In genomic region chr12:55705802-55706402, GRCh38 we compare ENCODE assay signal across 10 cellular contexts. TPM values are rescaled to one million over a fixed set of nuclear protein-coding genes. Genes with fewer than 3 reads are reported as not detected.
A peak's percentile ranks its signal among the peaks of the same experiment; 100 is the strongest.
DNase-seq lines count a peak whose midpoint lies in the region; ATAC-seq, FAIRE-seq and TF ChIP-seq lines count a peak whose summit lies in the region.
"Had no signal": no experiment of that assay in that cellular context is flagged by ENCODE, and none has a peak within 500 bp of the region (broad histone marks: within the 10 kb centered on the region; RNA-seq: fewer than 3 reads in every experiment).

No MANE protein-coding gene starts in this region.

- no peak overlapping the region for H2BK12ac ChIP-seq in trophoblast cell (ENCODE audit: low read length)

- intact Hi-C loops in esophagus squamous epithelium (cut with DNase I) = no loop called here
- intact Hi-C loops in ovary (cut with DNase I) = no loop called here

- TF ChIP-seq CTCF in DND-41 (IDR thresholded peaks at IDR 0.05; ENCODE audit: borderline replicate concordance, extremely low read depth, low read length, poor library complexity, severe bottlenecking) = peak; percentile 48
- TF ChIP-seq CTCF in esophagus squamous epithelium (IDR thresholded peaks at IDR 0.05) = peak in 5 of 6 experiments; percentile 10 to 34 (median 25)
- no peak for TF ChIP-seq CTCF in ovary (IDR thresholded peaks at IDR 0.05)

- H2BK120ac ChIP-seq in trophoblast cell (ENCODE audit: insufficient read depth, low read length, poor library complexity) = no peak overlapping the region

- H3K4me1 ChIP-seq in DND-41 (ENCODE audit: insufficient read depth, low read length) (peaks cover 9% of the 10 kb centered on the region), esophagus squamous epithelium (peaks cover 12 to 50% (median 13%) of the 10 kb centered on the region in 3 donors), ovary (ENCODE audit: insufficient read depth) (peaks cover 5% of the 10 kb centered on the region), trophoblast cell (ENCODE audit: control insufficient read depth in 1 of 2, insufficient read depth in 2 of 2, low read length in 2 of 2) (peaks cover 2 to 8% of the 10 kb centered on the region in 2 experiments)
- H3K4me1 ChIP-seq: SJSA1 had no signal

- H3K9ac ChIP-seq in DND-41 (ENCODE audit: low read depth, low read length) = no peak overlapping the region
- H3K9ac ChIP-seq in trophoblast cell (ENCODE audit: low read length) = no peak overlapping the region

- TF ChIP-seq EP300 in ovary (IDR thresholded peaks at IDR 0.05) = no peak

- no peak overlapping the region for H3K4ac ChIP-seq in trophoblast cell (ENCODE audit: low read depth, low read length)

- no peak overlapping the region for H4K8ac ChIP-seq in trophoblast cell (ENCODE audit: low read depth, low read length)

- H3K79me1 ChIP-seq in trophoblast cell (ENCODE audit: low read length) = no peaks in the 10 kb centered on the region

- peaks cover 40% of the 10 kb centered on the region for H3K27me3 ChIP-seq in DND-41 (ENCODE audit: insufficient read depth, low read length, poor library complexity)
- no peaks in the 10 kb centered on the region for H3K27me3 ChIP-seq in MG63
- peaks cover 0 to 38% (median 1%) of the 10 kb centered on the region in 4 donors for H3K27me3 ChIP-seq in esophagus squamous epithelium
- H3K27me3 ChIP-seq in ovary = no peaks in the 10 kb centered on the region
- H3K27me3 ChIP-seq in trophoblast cell (ENCODE audit: insufficient read depth, low read length) = peaks cover 19% of the 10 kb centered on the region

- H3K79me2 ChIP-seq in DND-41 (ENCODE audit: insufficient read depth, low read length) (no peaks in the 10 kb centered on the region), trophoblast cell (ENCODE audit: control insufficient read depth, insufficient read depth, low read length, poor library complexity) (no peaks in the 10 kb centered on the region)

- TF ChIP-seq POLR2A in esophagus squamous epithelium (IDR thresholded peaks at IDR 0.05) (no peak), ovary (IDR thresholded peaks at IDR 0.05) (no peak), GM12891 (IDR thresholded peaks at IDR 0.05; ENCODE audit: low read depth, low read length) (no peak)

- no peak overlapping the region for H3K18ac ChIP-seq in trophoblast cell (ENCODE audit: low read length)

- H4K20me1 ChIP-seq in DND-41 (ENCODE audit: insufficient read depth, low read length) = no peaks in the 10 kb centered on the region

- no peak overlapping the region for H4K12ac ChIP-seq in trophoblast cell (ENCODE audit: low read depth, low read length)

- ATAC-seq in DND-41 (ENCODE audit: insufficient read depth, low read depth) (peak; percentile 58; the same call in 2 of the 3 replicates), GM19455 (IDR thresholded peaks at IDR 0.05; ENCODE audit: unreplicated experiment) (no peak)

- WGBS in esophagus squamous epithelium, 2 donors = 46 to 47% methylated on average over 3 to 5 of the region's 5 CpGs
- 49 to 55% (median 53%) methylated on average over 5 of the region's 5 CpGs for WGBS in ovary, 3 donors
- WGBS in trophoblast cell (ENCODE audit: extremely low coverage, insufficient coverage, insufficient read length) = no CpG with 5 or more reads among the region's 5 CpGs

- H3K9me3 ChIP-seq in DND-41 (ENCODE audit: insufficient read depth, low read length, severe bottlenecking) (no peaks in the 10 kb centered on the region), MG63 (no peaks in the 10 kb centered on the region), esophagus squamous epithelium (no peaks in the 10 kb centered on the region), ovary (no peaks in the 10 kb centered on the region), trophoblast cell (ENCODE audit: insufficient read depth, low read depth, low read length) (peaks cover 3% of the 10 kb centered on the region)
- H3K9me3 ChIP-seq: SJSA1 had no signal

- H3K27ac ChIP-seq in DND-41 (ENCODE audit: low read length) (no peak overlapping the region), esophagus squamous epithelium (peak overlapping the region; percentile 50 to 88 (median 84)), ovary (no peak overlapping the region), trophoblast cell (ENCODE audit: low read depth, low read length) (no peak overlapping the region)
- H3K27ac ChIP-seq: SJSA1 had no signal

- no peak overlapping the region for H3K4me2 ChIP-seq in DND-41 (ENCODE audit: insufficient read depth, low read length)
- H3K4me2 ChIP-seq in trophoblast cell (ENCODE audit: low read length) = no peak overlapping the region

- no peak overlapping the region for H2AK5ac ChIP-seq in trophoblast cell (ENCODE audit: low read length)

- no peak overlapping the region for H4K91ac ChIP-seq in trophoblast cell (ENCODE audit: low read depth, low read length)

- H2AFZ ChIP-seq in DND-41 (ENCODE audit: low read depth, low read length) = no peak overlapping the region
- no peak overlapping the region for H2AFZ ChIP-seq in trophoblast cell (ENCODE audit: insufficient read depth, low read length, poor library complexity)

- no peak for DNase-seq in DND-41
- no peak for DNase-seq in MG63
- DNase-seq in esophagus squamous epithelium (lab: John Stamatoyannopoulos, UW) = no peak
- no peak for DNase-seq in ovary
- no peak for DNase-seq in NCI-H2196 (lab: John Stamatoyannopoulos, UW; ENCODE audit: unreplicated experiment)
- no peak for DNase-seq in GM12891 (ENCODE audit: insufficient read length, low spot score)
- DNase-seq in trophoblast cell = no peak
- DNase-seq: HCEC 1CT had no signal

- no peak overlapping the region for H3K14ac ChIP-seq in trophoblast cell (ENCODE audit: low read length)

- no peak overlapping the region for H2BK5ac ChIP-seq in trophoblast cell (ENCODE audit: low read depth, low read length, poor library complexity)

- no peak overlapping the region for H3K23ac ChIP-seq in trophoblast cell (ENCODE audit: low read length)

- H3K36me3 ChIP-seq in DND-41 (ENCODE audit: insufficient read depth, low read length) (no peaks in the 10 kb centered on the region), MG63 (no peaks in the 10 kb centered on the region), esophagus squamous epithelium (no peaks in the 10 kb centered on the region), ovary (no peaks in the 10 kb centered on the region), trophoblast cell (ENCODE audit: control insufficient read depth in 1 of 2, insufficient read depth in 2 of 2, low read length in 2 of 2) (no peaks in the 10 kb centered on the region)
- H3K36me3 ChIP-seq: SJSA1 had no signal

- no peak overlapping the region for H3K4me3 ChIP-seq in DND-41 (ENCODE audit: low read depth in 1 of 2, low read length in 2 of 2)
- H3K4me3 ChIP-seq in MG63 = peak overlapping the region; percentile 3; the same call in 1 of the 2 replicates
- peak overlapping the region; percentile 5 to 65 (median 58) for H3K4me3 ChIP-seq in esophagus squamous epithelium
- H3K4me3 ChIP-seq in ovary = peak overlapping the region; percentile 13
- no peak overlapping the region for H3K4me3 ChIP-seq in trophoblast cell (ENCODE audit: low read depth, low read length)
- H3K4me3 ChIP-seq: SJSA1 had no signal

- FAIRE-seq in GM12891 (lab: Jason Lieb, UNC) = no peak

TF ChIP-seq in GM12891, 5 proteins besides CTCF, POLR2A, EP300 and RAD21:
- TF ChIP-seq TAF1 (IDR thresholded peaks at IDR 0.05; ENCODE audit: low read depth, low read length) = no peak
- no peak for TF ChIP-seq POU2F2 (IDR thresholded peaks at IDR 0.05; ENCODE audit: low read depth, low read length)
- no peak for TF ChIP-seq PAX5 (IDR thresholded peaks at IDR 0.05; ENCODE audit: insufficient read depth, low read length, severe bottlenecking)
- no peak for TF ChIP-seq SPI1 (IDR thresholded peaks at IDR 0.05; ENCODE audit: low read depth, low read length)
- TF ChIP-seq POLR2AphosphoS5 (IDR thresholded peaks at IDR 0.05; ENCODE audit: low read depth, low read length) = no peak

RNA-seq across cellular contexts. Expression of gene ITGA7, which starts 1.8 kb away (rescaled TPM):
- 18.8 and 27.4 TPM in 2 replicates for total RNA-seq in MG63 (2014; rRNA removed; shearing (Covaris generic); ENCODE audit: low replicate concordance)
- total RNA-seq in esophagus squamous epithelium (10 to 100 TPM in 2 of 4 donors, 1 to 10 TPM in 2; 1.1 to 26.3 (median 10.5) TPM), ovary (10 to 100 TPM in 5 of 7 donors, 1 to 10 TPM in 2; 4.9 to 69.6 (median 25.9) TPM)
- 10 to 100 TPM; 19.5 to 38.3 TPM for polyA plus RNA-seq in ovary
- polyA plus RNA-seq in GM12891 (2012; ENCODE audit: low read depth, missing spikeins) = 4.3 TPM
- polyA plus RNA-seq in trophoblast cell (2013) = 0.92 and 1.1 TPM in 2 replicates

RNA-seq across cellular contexts. Expression of gene BLOC1S1, which starts 9.9 kb away (rescaled TPM):
- 75.7 and 97.6 TPM in 2 replicates for total RNA-seq in MG63 (2014; rRNA removed; shearing (Covaris generic); ENCODE audit: low replicate concordance)
- total RNA-seq in esophagus squamous epithelium (100 to 1,000 TPM; 117 to 211 (median 178) TPM), ovary (100 to 1,000 TPM in 4 of 7 donors, 10 to 100 TPM in 3; 96.0 to 143 (median 120) TPM)
- 100 to 1,000 TPM; 101 to 214 TPM for polyA plus RNA-seq in ovary
- 172 TPM for polyA plus RNA-seq in GM12891 (2012; ENCODE audit: low read depth, missing spikeins)
- polyA plus RNA-seq in trophoblast cell (2013) = 47.3 and 48.7 TPM in 2 replicates

RNA-seq across cellular contexts. Expression of gene RDH5, which starts 14.3 kb away (rescaled TPM):
- 3.1 and 5.0 TPM in 2 replicates for total RNA-seq in MG63 (2014; rRNA removed; shearing (Covaris generic); ENCODE audit: low replicate concordance)
- total RNA-seq in esophagus squamous epithelium = 10 to 100 TPM in 1 of 4 donors, 1 to 10 TPM in 3; 1.3 to 13.5 (median 4.1) TPM
- total RNA-seq in ovary = 1 to 10 TPM; 3.7 to 8.9 (median 7.2) TPM
- 1 to 10 TPM; 5.1 to 5.9 TPM for polyA plus RNA-seq in ovary
- polyA plus RNA-seq in GM12891 (2012; ENCODE audit: low read depth, missing spikeins) = 7.2 TPM
- 0.81 and 1.4 TPM in 2 replicates for polyA plus RNA-seq in trophoblast cell (2013)

RNA-seq across cellular contexts. Expression of gene CD63, which starts 22.9 kb away (rescaled TPM):
- 1,474 and 1,678 TPM in 2 replicates for total RNA-seq in MG63 (2014; rRNA removed; shearing (Covaris generic); ENCODE audit: low replicate concordance)
- total RNA-seq in esophagus squamous epithelium (100 to 1,000 TPM; 144 to 349 (median 264) TPM), ovary (100 to 1,000 TPM; 406 to 954 (median 762) TPM)
- 1,000 to 10,000 TPM in 1 of 2 donors, 100 to 1,000 TPM in 1; 676 to 1,943 TPM for polyA plus RNA-seq in ovary
- 172 TPM for polyA plus RNA-seq in GM12891 (2012; ENCODE audit: low read depth, missing spikeins)
- 2,489 and 2,535 TPM in 2 replicates for polyA plus RNA-seq in trophoblast cell (2013)

RNA-seq across cellular contexts. Expression of gene GDF11, which starts 37.0 kb away (rescaled TPM):
- total RNA-seq in MG63 (2014; rRNA removed; shearing (Covaris generic); ENCODE audit: low replicate concordance) = 2.8 and 3.9 TPM in 2 replicates
- total RNA-seq in esophagus squamous epithelium = 1 to 10 TPM in 3 of 4 donors, under 1 TPM in 1; 0.19 to 1.9 (median 1.5) TPM
- 10 to 100 TPM in 4 of 7 donors, 1 to 10 TPM in 3; 2.2 to 27.7 (median 12.3) TPM for total RNA-seq in ovary
- 1 to 10 TPM; 3.4 to 8.0 TPM for polyA plus RNA-seq in ovary
- 8.0 TPM for polyA plus RNA-seq in GM12891 (2012; ENCODE audit: low read depth, missing spikeins)
- 8.6 and 9.5 TPM in 2 replicates for polyA plus RNA-seq in trophoblast cell (2013)

Comparison
In these comparisons a context has a peak if more than half of its experiments do, and no peak if none do; other contexts are left out.
1. H3K27ac ChIP-seq: peak in esophagus squamous epithelium (4 of 4); none in DND-41 (single experiment), ovary (0 of 2) and trophoblast cell (single experiment).
2. H3K4me3 ChIP-seq: peak in MG63 (single experiment), esophagus squamous epithelium (4 of 4) and ovary (single experiment); none in DND-41 (0 of 2) and trophoblast cell (single experiment).
3. CTCF ChIP-seq: peak in DND-41 (single experiment) and esophagus squamous epithelium (5 of 6); none in ovary (0 of 3).